In the genomic region with DNA sequence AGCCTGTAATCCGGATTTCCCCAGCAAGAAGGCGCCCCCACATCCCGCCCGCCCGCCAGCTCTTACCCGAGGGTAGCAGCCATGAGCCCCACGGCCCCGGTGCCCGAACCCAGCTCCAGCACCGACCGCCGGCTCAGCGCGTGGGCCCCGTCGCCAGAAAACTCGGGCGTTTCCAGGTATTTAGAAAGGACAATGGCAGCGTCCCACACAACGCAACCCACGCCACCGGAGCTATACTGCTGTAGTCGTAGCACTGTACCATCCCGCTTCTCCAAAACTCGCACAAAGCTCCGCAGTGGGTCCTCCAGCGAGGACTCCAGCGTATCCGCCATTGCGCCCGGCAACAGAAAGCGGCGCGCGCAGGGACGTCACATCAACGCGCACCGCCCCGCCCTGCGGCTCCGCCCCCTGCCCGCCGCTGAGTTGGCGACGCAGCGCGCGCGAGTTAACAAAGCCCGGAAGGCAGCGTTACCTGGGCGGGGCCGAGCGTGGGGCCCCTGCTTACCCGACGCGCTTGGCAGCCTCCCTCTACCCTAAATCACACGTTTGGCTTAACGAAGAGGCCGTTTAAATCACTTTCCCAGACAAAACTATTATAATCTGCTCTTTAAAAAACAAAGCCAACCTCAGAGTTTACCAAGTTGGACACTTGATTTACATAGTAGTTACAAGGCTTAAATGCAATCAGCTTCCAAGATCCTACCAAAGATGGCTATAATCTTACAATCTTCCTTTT, we compare ENCODE assay signal across 8 cellular contexts. TPM values are rescaled to one million over a fixed set of nuclear protein-coding genes. Genes with fewer than 3 reads are reported as not detected.
DNase-seq lines count a peak whose midpoint lies in the region; ATAC-seq and TF ChIP-seq lines count a peak whose summit lies in the region.

A gene (minus strand): TSS at position 352 of the 736 bp plus-strand sequence. CDS start 20 bp downstream, at position 332.

- peaks cover 58% of the 10 kb centered on the region for H3K36me3 ChIP-seq in left ventricle myocardium inferior
- peaks cover 53% of the 10 kb centered on the region for H3K36me3 ChIP-seq in upper lobe of right lung

- H3K4me1 ChIP-seq in left ventricle myocardium inferior (peaks cover 31% of the 10 kb centered on the region), upper lobe of right lung (peaks cover 18% of the 10 kb centered on the region)

- TF ChIP-seq CTCF in left ventricle myocardium inferior (IDR thresholded peaks at IDR 0.05; ENCODE audit: borderline replicate concordance) (no peak), upper lobe of right lung (IDR thresholded peaks at IDR 0.05) (no peak)

- H3K27ac ChIP-seq in left ventricle myocardium inferior (replicated peaks), result peak within 1 kb of the TSS; percentile 88
- peak within 1 kb of the TSS; percentile 90 for H3K27ac ChIP-seq in upper lobe of right lung

- peak; percentile 79 for DNase-seq in NCI-H1694 (lab: John Stamatoyannopoulos, UW)
- peak; percentile 85 for DNase-seq in amniotic stem cell (lab: John Stamatoyannopoulos, UW)
- peak; percentile 96 for DNase-seq in left ventricle myocardium inferior
- peak; percentile 98 for DNase-seq in posterior vena cava (ENCODE audit: low spot score)
- DNase-seq in upper lobe of right lung, result peak; percentile 97

- intact Hi-C loops in T-helper 1 cell treated with Interleukin-12 subunit alpha and Interleukin-12 subunit beta and Interleukin-4 antibody, amounts not matched to agents 30 ng/mL and 1 ng/mL, for 36 hours (cut with micrococcal nuclease), result loop anchor here (1.0 to 2.0 kb wide), 17 partner anchors 11 to 531 kb away; a partner anchor contains a TSS
- intact Hi-C loops in left ventricle myocardium inferior (cut with micrococcal nuclease), result no loop called here
- intact Hi-C loops in posterior vena cava (cut with DNase I), result no loop called here
- intact Hi-C loops in upper lobe of right lung (cut with DNase I), result no loop called here

- peak; percentile 96 for ATAC-seq in GM18498 (IDR thresholded peaks at IDR 0.05; ENCODE audit: unreplicated experiment)
- peak; percentile 98 for ATAC-seq in HG02885 (IDR thresholded peaks at IDR 0.05; ENCODE audit: poor library complexity, unreplicated experiment)
- peak; percentile 100 for ATAC-seq in upper lobe of right lung

- H3K27me3 ChIP-seq in left ventricle myocardium inferior (ENCODE audit: low read depth) (no peaks in the 10 kb centered on the region), upper lobe of right lung (no peaks in the 10 kb centered on the region)

- H3K4me3 ChIP-seq in left ventricle myocardium inferior (peak within 1 kb of the TSS; percentile 78), upper lobe of right lung (peak within 1 kb of the TSS; percentile 63)

- no peaks in the 10 kb centered on the region for H3K9me3 ChIP-seq in left ventricle myocardium inferior (replicated peaks)
- H3K9me3 ChIP-seq in upper lobe of right lung, result no peaks in the 10 kb centered on the region

RNA-seq across cellular contexts. Expression of the gene that starts here (rescaled TPM):
- 11.5 and 12.1 TPM in 2 replicates for total RNA-seq in T-helper 1 cell treated with Interleukin-12 subunit alpha and Interleukin-12 subunit beta and Interleukin-4 antibody, amounts not matched to agents 30 ng/mL and 1 ng/mL, for 36 hours
- total RNA-seq in left ventricle myocardium inferior, result 4.1 TPM
- 1 to 10 TPM; 5.8 to 6.2 TPM for total RNA-seq in posterior vena cava
- 6.2 TPM for total RNA-seq in upper lobe of right lung

Comparison
In these comparisons a context has a peak if more than half of its experiments do, and no peak if none do; other contexts are left out.
1. Peak in every context shown above with its lines: DNase-seq, ATAC-seq, H3K4me3 ChIP-seq and H3K27ac ChIP-seq.